ENCODE assay signal across 9 cellular contexts in genomic region chr2:191927319-191927867, GRCh38.
DNase-seq lines count a peak whose midpoint lies in the region; TF ChIP-seq lines count a peak whose summit lies in the region.
"Had no signal": no experiment of that assay in that cellular context is flagged by ENCODE, and none has a peak within 500 bp of the region (broad histone marks: within the 10 kb centered on the region; RNA-seq: fewer than 3 reads in every experiment).

No MANE protein-coding gene starts in this region.

- no peaks in the 10 kb centered on the region for H3K27me3 Mint-ChIP-seq in MCF 10A (ENCODE audit: insufficient read depth, unreplicated experiment)
- peaks cover 0 to 2% (median 0%) of the 10 kb centered on the region in 3 donors for H3K27me3 Mint-ChIP-seq in immature natural killer cell (ENCODE audit: low read depth in 3 of 3)
- peaks cover 4 to 5% of the 10 kb centered on the region in 2 donors for H3K27me3 Mint-ChIP-seq in CD4-positive, alpha-beta memory T cell

- H3K36me3 ChIP-seq in breast epithelium (no peaks in the 10 kb centered on the region), transverse colon (no peaks in the 10 kb centered on the region)
- H3K36me3 ChIP-seq in CD4-positive, alpha-beta memory T cell (ENCODE audit: insufficient read depth, low read length) = no peaks in the 10 kb centered on the region

- no peak for TF ChIP-seq POLR2A in breast epithelium (IDR thresholded peaks at IDR 0.05)
- no peak for TF ChIP-seq POLR2A in transverse colon (IDR thresholded peaks at IDR 0.05)

- peaks cover 20% of the 10 kb centered on the region for H3K4me1 Mint-ChIP-seq in MCF 10A (ENCODE audit: insufficient read depth, unreplicated experiment)
- peaks cover 0 to 18% of the 10 kb centered on the region in 2 donors for H3K4me1 Mint-ChIP-seq in immature natural killer cell
- H3K4me1 Mint-ChIP-seq in CD4-positive, alpha-beta memory T cell = no peaks in the 10 kb centered on the region

- no peaks in the 10 kb centered on the region for H3K9me3 ChIP-seq in breast epithelium
- H3K9me3 ChIP-seq in transverse colon = no peaks in the 10 kb centered on the region
- H3K9me3 ChIP-seq in CD4-positive, alpha-beta memory T cell (ENCODE audit: control insufficient read depth in 1 of 2, low read length in 2 of 2) = no peaks in the 10 kb centered on the region

- CTCF ChIA-PET in MCF 10A (lab: Yijun Ruan, JAX) = interaction anchor here (0.8 to 1.2 kb wide), 3 partner anchors 15 to 201 kb away, joined by 3 to 7 read pairs (median 4); no protein-coding TSS in a partner anchor
- CTCF ChIA-PET in RWPE1 (lab: Yijun Ruan, JAX) = no interaction called here
- CTCF ChIA-PET in CD4-positive, alpha-beta memory T cell (lab: Charles Lee; ENCODE audit: partially characterized antibody) = no interaction called here

- BruUV-seq in MCF 10A (replicated peaks; lab: Mats Ljungman, UMichigan) = no TSS peak

- no peak for TF ChIP-seq EP300 in transverse colon (IDR thresholded peaks at IDR 0.05; ENCODE audit: low read depth)

- intact Hi-C loops in MCF 10A (cut with micrococcal nuclease) = no loop called here
- intact Hi-C loops in breast epithelium (cut with DNase I; ENCODE audit: low total_unique reads) = no loop called here
- intact Hi-C loops in transverse colon (cut with DNase I; ENCODE audit: low total_unique reads) = no loop called here
- intact Hi-C loops in CD4-positive, alpha-beta memory T cell (cut with micrococcal nuclease) = no loop called here

- H3K4me3 ChIP-seq in breast epithelium (no peak overlapping the region), transverse colon (no peak overlapping the region)
- H3K4me3 ChIP-seq in CD4-positive, alpha-beta memory T cell (ENCODE audit: low read length in 2 of 2) = no peak overlapping the region

- DNase-seq in MCF 10A (ENCODE audit: unreplicated experiment) (peak; percentile 97), breast epithelium (ENCODE audit: low spot score in 2 of 2) (no peak), RWPE1 (ENCODE audit: low spot score) (peak; percentile 75), foreskin melanocyte (peak; percentile 44), transverse colon (peak; percentile 56), immature natural killer cell (no peak)
- DNase-seq in activated CD4-positive, alpha-beta T cell treated with anti-CD3 and anti-CD28 coated beads, Interleukin-2, amount 50 U/mL, for 4 hours = no peak
- no peak for DNase-seq in CD4-positive, alpha-beta memory T cell
- DNase-seq: activated CD4-positive, CD25-positive, alpha-beta regulatory T cell treated with anti-CD3 and anti-CD28 coated beads, Interleukin-2, amount 50 U/mL, for 72 hours had no signal

- WGBS in transverse colon (ENCODE audit: low coverage in 1 of 2), 2 donors = 22 to 41% methylated on average over 3 to 4 of the region's 4 CpGs

- POLR2A ChIA-PET in MCF 10A (lab: Yijun Ruan, JAX) = interaction anchor here (0.6 to 2.0 kb wide), 7 partner anchors 9 to 149 kb away, joined by 3 to 9 read pairs (median 4); no protein-coding TSS in a partner anchor
- POLR2A ChIA-PET in RWPE1 (lab: Yijun Ruan, JAX; ENCODE audit: low non-redundant PET) = no interaction called here
- POLR2A ChIA-PET in CD4-positive, alpha-beta memory T cell (lab: Charles Lee; ENCODE audit: partially characterized antibody) = no interaction called here

- TF ChIP-seq CTCF in MCF 10A (IDR thresholded peaks at IDR 0.05; ENCODE audit: unreplicated experiment) (no peak), breast epithelium (IDR thresholded peaks at IDR 0.05) (no peak), RWPE1 (conservative IDR thresholded peaks at IDR 0.05; ENCODE audit: low read depth) (no peak), transverse colon (IDR thresholded peaks at IDR 0.05) (no peak)

- H3K36me3 Mint-ChIP-seq in MCF 10A (ENCODE audit: insufficient read depth, unreplicated experiment) (no peaks in the 10 kb centered on the region), immature natural killer cell (no peaks in the 10 kb centered on the region)
- no peaks in the 10 kb centered on the region for H3K36me3 Mint-ChIP-seq in CD4-positive, alpha-beta memory T cell

- H3K4me3 Mint-ChIP-seq in MCF 10A (ENCODE audit: unreplicated experiment) = peak overlapping the region; percentile 24
- H3K4me3 Mint-ChIP-seq in immature natural killer cell = no peak overlapping the region
- no peak overlapping the region for H3K4me3 Mint-ChIP-seq in CD4-positive, alpha-beta memory T cell

- H3K4me1 ChIP-seq in breast epithelium (no peaks in the 10 kb centered on the region), transverse colon (peaks cover 0 to 28% (median 7%) of the 10 kb centered on the region in 4 donors)
- no peaks in the 10 kb centered on the region for H3K4me1 ChIP-seq in CD4-positive, alpha-beta memory T cell (ENCODE audit: insufficient read depth, low read length)

- in situ Hi-C loops in transverse colon (cut with MboI; ENCODE audit: low pct_ligation_motif_present in 1 of 4, low pct_unique_long_range_greater_than_20kb in 1 of 4, low sequenced_read_pairs in 3 of 4) = no loop called here

- H3K27ac ChIP-seq in breast epithelium = no peak overlapping the region
- H3K27ac ChIP-seq in RWPE1 = no peak overlapping the region
- peak overlapping the region in 2 of 4 donors; percentile 13 to 35 for H3K27ac ChIP-seq in transverse colon
- no peak overlapping the region for H3K27ac ChIP-seq in CD4-positive, alpha-beta memory T cell (ENCODE audit: low read depth, low read length)

- H3K9me3 Mint-ChIP-seq in MCF 10A (ENCODE audit: unreplicated experiment) (no peaks in the 10 kb centered on the region), immature natural killer cell (peaks cover 0 to 3% (median 0%) of the 10 kb centered on the region in 6 donors)
- peaks cover 0 to 7% (median 0%) of the 10 kb centered on the region in 8 donors for H3K9me3 Mint-ChIP-seq in CD4-positive, alpha-beta memory T cell

- H3K27me3 ChIP-seq in breast epithelium (no peaks in the 10 kb centered on the region), transverse colon (no peaks in the 10 kb centered on the region)
- no peaks in the 10 kb centered on the region for H3K27me3 ChIP-seq in CD4-positive, alpha-beta memory T cell (ENCODE audit: insufficient read depth, low read length)

- H3K27ac Mint-ChIP-seq in MCF 10A (ENCODE audit: low read depth, unreplicated experiment) (peak overlapping the region; percentile 37), immature natural killer cell (no peak overlapping the region)
- no peak overlapping the region for H3K27ac Mint-ChIP-seq in CD4-positive, alpha-beta memory T cell

Comparison
In these comparisons a context has a peak if more than half of its experiments do, and no peak if none do; other contexts are left out.
1. DNase-seq: peak in MCF 10A (single experiment), RWPE1 (single experiment), foreskin melanocyte (single experiment) and transverse colon (single experiment); none in breast epithelium (0 of 2), immature natural killer cell (0 of 3), activated CD4-positive, alpha-beta T cell treated with anti-CD3 and anti-CD28 coated beads, Interleukin-2, amount 50 U/mL, for 4 hours (0 of 2) and CD4-positive, alpha-beta memory T cell (0 of 5).